ENCODE assay signal across 8 cellular contexts in genomic region chr2:28395334-28396061, GRCh38. TPM values are rescaled to one million over a fixed set of nuclear protein-coding genes. Genes with fewer than 3 reads are reported as not detected.
A peak's percentile ranks its signal among the peaks of the same experiment; 100 is the strongest.
DNase-seq lines count a peak whose midpoint lies in the region; ATAC-seq and TF ChIP-seq lines count a peak whose summit lies in the region.

No MANE protein-coding gene starts in this region.

- TF ChIP-seq EP300 in ovary (IDR thresholded peaks at IDR 0.05): peak; percentile 53

- no peak for TF ChIP-seq POLR2A in ovary (IDR thresholded peaks at IDR 0.05)

- H3K4me1 ChIP-seq in esophagus (ENCODE audit: control insufficient read depth in 2 of 2, insufficient read depth in 2 of 2, low read length in 1 of 2): peaks cover 6 to 8% of the 10 kb centered on the region in 2 donors
- H3K4me1 ChIP-seq in ovary (ENCODE audit: insufficient read depth): peaks cover 23% of the 10 kb centered on the region

- DNase-seq in COLO668 (lab: John Stamatoyannopoulos, UW; ENCODE audit: unreplicated experiment): peak; percentile 31
- peak; percentile 48 for DNase-seq in NOMO-1 treated with dmso at 0.1 percent for 144 hours (lab: John Stamatoyannopoulos, UW; ENCODE audit: unreplicated experiment)
- peak; percentile 65 to 72 (median 71) for DNase-seq in ovary
- DNase-seq in NCI-H1048 (lab: John Stamatoyannopoulos, UW): no peak
- DNase-seq in NCI-H1417 treated with DMSO at 0.1 percent for 48 hours (lab: John Stamatoyannopoulos, UW): no peak

- no peak for TF ChIP-seq CTCF in ovary (IDR thresholded peaks at IDR 0.05)

- no peak for ATAC-seq in GM19463 (IDR thresholded peaks at IDR 0.05; ENCODE audit: unreplicated experiment)
- no peak for ATAC-seq in HG02610 (IDR thresholded peaks at IDR 0.05; ENCODE audit: unreplicated experiment)

- intact Hi-C loops in ovary (cut with DNase I): loop anchor here (5.0 to 10.0 kb wide), 5 partner anchors 261 to 673 kb away; partner anchors contain the start of genes BABAM2 (in 2 of the 4), RBKS (in 2 of the 4) and MRPL33 (in 1 of the 4)

- H3K27me3 ChIP-seq in esophagus (ENCODE audit: control insufficient read depth in 1 of 2, insufficient read depth in 2 of 2, low read length in 2 of 2) (no peaks in the 10 kb centered on the region), ovary (no peaks in the 10 kb centered on the region)

- H3K36me3 ChIP-seq in esophagus (ENCODE audit: control insufficient read depth in 2 of 2, insufficient read depth in 2 of 2, low read length in 1 of 2): peaks cover 3 to 6% of the 10 kb centered on the region in 2 donors
- H3K36me3 ChIP-seq in ovary: no peaks in the 10 kb centered on the region

- H3K4me3 ChIP-seq in esophagus (ENCODE audit: low read depth in 1 of 2, low read length in 2 of 2) (peak overlapping the region; percentile 92 to 99), ovary (peak overlapping the region; percentile 85)

- H3K9me3 ChIP-seq in esophagus (ENCODE audit: control insufficient read depth in 2 of 2, insufficient read depth in 1 of 2, low read depth in 1 of 2, low read length in 1 of 2) (no peaks in the 10 kb centered on the region), ovary (no peaks in the 10 kb centered on the region)

- 11 to 12% methylated on average over 15 of the region's 15 CpGs for WGBS in esophagus, 2 donors
- WGBS in ovary, 3 donors: 1 to 8% (median 3%) methylated on average over 15 of the region's 15 CpGs

- peak overlapping the region; percentile 94 for H3K27ac ChIP-seq in esophagus (ENCODE audit: low read depth in 2 of 2, low read length in 1 of 2)
- H3K27ac ChIP-seq in ovary: peak overlapping the region; percentile 98 to 99

RNA-seq across cellular contexts. Expression of gene FOSL2, which starts 2.8 kb away (rescaled TPM):
- polyA plus RNA-seq in esophagus: 10 to 100 TPM; 53.2 to 60.0 TPM
- total RNA-seq in ovary: 100 to 1,000 TPM; 117 to 322 (median 152) TPM
- 10 to 100 TPM; 56.2 to 75.7 TPM for polyA plus RNA-seq in ovary

Comparison
In these comparisons a context has a peak if more than half of its experiments do, and no peak if none do; other contexts are left out.
1. DNase-seq: peak in COLO668 (single experiment), NOMO-1 treated with dmso at 0.1 percent for 144 hours (single experiment) and ovary (5 of 5); none in NCI-H1048 (single experiment) and NCI-H1417 treated with DMSO at 0.1 percent for 48 hours (single experiment).